Comparison of ENCODE assay signal across 9 cellular contexts in genomic region chr2:205687018-205687956, GRCh38. TPM values are rescaled to one million over a fixed set of nuclear protein-coding genes. Genes with fewer than 3 reads are reported as not detected.
A peak's percentile ranks its signal among the peaks of the same experiment; 100 is the strongest.
DNase-seq lines count a peak whose midpoint lies in the region; ATAC-seq and TF ChIP-seq lines count a peak whose summit lies in the region.
"Had no signal": no experiment of that assay in that cellular context is flagged by ENCODE, and none has a peak within 500 bp of the region (broad histone marks: within the 10 kb centered on the region; RNA-seq: fewer than 3 reads in every experiment).

No MANE protein-coding gene starts in this region.

- POLR2A ChIA-PET in activated B cell treated with CpG ODN at 0.5 μM for 24 hours (lab: Charles Lee) = interaction anchor here (0.6 kb wide), 1 partner anchor 35 kb away, joined by 3 read pairs; no protein-coding TSS in a partner anchor

- peak; percentile 32 for DNase-seq in DMS 273 (lab: John Stamatoyannopoulos, UW; ENCODE audit: unreplicated experiment)
- no peak for DNase-seq in DMS 273 treated with DMSO at 0.1 percent for 48 hours (lab: John Stamatoyannopoulos, UW)
- no peak for DNase-seq in activated B cell treated with CpG ODN at 0.5 μM for 24 hours
- DNase-seq in iPS DF 6.9 (ENCODE audit: low read depth, low spot score) = no peak
- no peak for DNase-seq in smooth muscle cell (lab: John Stamatoyannopoulos, UW; ENCODE audit: unreplicated experiment)
- DNase-seq in activated CD4-positive, CD25-positive, alpha-beta regulatory T cell (lab: John Stamatoyannopoulos, UW) = no peak
- DNase-seq in putamen (ENCODE audit: low spot score) = no peak

- no peaks in the 10 kb centered on the region for H3K36me3 ChIP-seq in iPS DF 6.9 (ENCODE audit: control insufficient read depth, insufficient read depth, low read length)
- H3K36me3 ChIP-seq in smooth muscle cell (ENCODE audit: low read depth) = no peaks in the 10 kb centered on the region

- TF ChIP-seq CTCF in activated B cell treated with CpG ODN at 0.5 μM for 24 hours (IDR thresholded peaks at IDR 0.05) (no peak), smooth muscle cell (IDR thresholded peaks at IDR 0.05; ENCODE audit: borderline replicate concordance, insufficient read depth, poor library complexity, severe bottlenecking) (peak; percentile 0)

- H3K9ac ChIP-seq in smooth muscle cell (ENCODE audit: low read depth) = peak overlapping the region; percentile 53

- H3K79me2 ChIP-seq in smooth muscle cell (ENCODE audit: low read depth) = peaks cover 84% of the 10 kb centered on the region

- peaks cover 11% of the 10 kb centered on the region for H4K20me1 ChIP-seq in smooth muscle cell (ENCODE audit: low read depth)

- H3K4me1 Mint-ChIP-seq in activated B cell treated with CpG ODN at 0.5 μM for 24 hours = peaks cover 42% of the 10 kb centered on the region

- peaks cover 8% of the 10 kb centered on the region for H3F3A ChIP-seq in smooth muscle cell (ENCODE audit: low read depth)

- H3K27ac ChIP-seq in iPS DF 6.9 (ENCODE audit: low read length) = no peak overlapping the region
- H3K27ac ChIP-seq in smooth muscle cell (ENCODE audit: low read depth) = peak overlapping the region; percentile 32
- H3K27ac ChIP-seq: 22Rv1 had no signal

- peak overlapping the region; percentile 90 for H3K4me3 Mint-ChIP-seq in activated B cell treated with CpG ODN at 0.5 μM for 24 hours

- H3K9me3 Mint-ChIP-seq in activated B cell treated with CpG ODN at 0.5 μM for 24 hours = no peaks in the 10 kb centered on the region

- intact Hi-C loops in activated B cell treated with CpG ODN at 0.5 μM for 24 hours (cut with micrococcal nuclease) = no loop called here

- H3K27me3 ChIP-seq in iPS DF 6.9 (ENCODE audit: control insufficient read depth, insufficient read depth, low read length) (peaks cover 20% of the 10 kb centered on the region; the same call in 1 of the 2 replicates), smooth muscle cell (ENCODE audit: low read depth) (no peaks in the 10 kb centered on the region)

- H3K4me3 ChIP-seq in iPS DF 6.9 (ENCODE audit: low read length) (peak overlapping the region; percentile 43; the same call in 1 of the 2 replicates), smooth muscle cell (peak overlapping the region; percentile 74)

- H3K4me2 ChIP-seq in smooth muscle cell = peak overlapping the region; percentile 100

- H3K4me1 ChIP-seq in iPS DF 6.9 (ENCODE audit: control insufficient read depth, insufficient read depth, low read length) (peaks cover 8% of the 10 kb centered on the region), smooth muscle cell (ENCODE audit: low read depth) (peaks cover 22% of the 10 kb centered on the region)

- no CpG with 5 or more reads among the region's 22 CpGs for WGBS in iPS DF 6.9 (ENCODE audit: insufficient coverage, insufficient read length)
- 22% methylated on average over 22 of the region's 22 CpGs for WGBS in smooth muscle cell (ENCODE audit: low lambda C conversion rate)

- no peak overlapping the region for H3K27ac Mint-ChIP-seq in activated B cell treated with CpG ODN at 0.5 μM for 24 hours

- peaks cover 35% of the 10 kb centered on the region for H3K27me3 Mint-ChIP-seq in activated B cell treated with CpG ODN at 0.5 μM for 24 hours

- CTCF ChIA-PET in activated B cell treated with CpG ODN at 0.5 μM for 24 hours (lab: Charles Lee) = interaction anchor here (1.3 kb wide), 1 partner anchor 34 kb away, joined by 5 read pairs; no protein-coding TSS in a partner anchor

- H3K36me3 Mint-ChIP-seq in activated B cell treated with CpG ODN at 0.5 μM for 24 hours (ENCODE audit: low read depth) = no peaks in the 10 kb centered on the region

- no peak for ATAC-seq in activated B cell treated with CpG ODN at 0.5 μM for 24 hours (ENCODE audit: low read depth)
- no peak for ATAC-seq in GM19023 (IDR thresholded peaks at IDR 0.05; ENCODE audit: unreplicated experiment)

- peak overlapping the region; percentile 86 for H2AFZ ChIP-seq in smooth muscle cell (ENCODE audit: low read depth)

- no peaks in the 10 kb centered on the region for H3K9me3 ChIP-seq in iPS DF 6.9 (ENCODE audit: control insufficient read depth, insufficient read depth, low read length)
- H3K9me3 ChIP-seq in smooth muscle cell (replicated peaks; ENCODE audit: low read depth) = no peaks in the 10 kb centered on the region

RNA-seq across cellular contexts. Expression of gene NRP2, which starts 5.0 kb away (rescaled TPM):
- total RNA-seq in activated B cell treated with CpG ODN at 0.5 μM for 24 hours (8.1 and 10.2 TPM in 2 replicates), smooth muscle cell (70.4 and 96.1 TPM in 2 replicates)
- 53.2 and 58.4 TPM in 2 replicates for polyA plus RNA-seq in smooth muscle cell
